ENCODE assay signal across 9 cellular contexts in the genomic region with DNA sequence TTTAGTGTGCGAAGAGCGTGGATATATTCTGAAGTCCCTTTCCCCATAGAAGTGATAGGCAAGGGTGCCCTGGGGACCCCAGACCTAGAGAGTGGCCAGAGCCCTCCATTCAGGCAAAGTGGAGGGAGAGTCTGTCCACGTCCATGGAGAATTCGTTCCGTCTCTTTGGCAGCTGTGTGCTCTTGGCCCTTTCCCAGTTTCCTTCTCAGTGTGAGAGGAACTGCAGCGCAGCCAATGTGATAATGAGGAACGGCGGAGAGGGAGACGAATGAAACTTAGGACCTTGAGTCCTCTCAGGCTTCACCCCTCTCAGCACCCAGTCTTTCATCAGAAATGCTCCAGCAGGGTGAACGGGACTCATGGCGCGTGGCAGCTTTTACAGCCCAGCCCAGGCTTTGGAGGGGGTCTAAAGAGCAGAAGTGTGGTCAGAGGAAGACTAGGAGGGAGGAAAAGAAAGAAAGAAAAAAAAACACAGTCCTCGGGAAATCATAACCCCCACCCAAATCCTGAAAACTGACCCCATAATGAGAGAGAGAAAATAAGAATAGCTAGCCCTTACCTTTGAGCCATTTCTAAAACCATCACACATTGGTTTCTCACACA.
DNase-seq lines count a peak whose midpoint lies in the region; ATAC-seq and TF ChIP-seq lines count a peak whose summit lies in the region.
"Had no signal": no experiment of that assay in that cellular context is flagged by ENCODE, and none has a peak within 500 bp of the region (broad histone marks: within the 10 kb centered on the region; RNA-seq: fewer than 3 reads in every experiment).

No MANE protein-coding gene starts in this region.

- DNase-seq in stimulated activated naive CD8-positive, alpha-beta T cell treated with anti-CD3 and anti-CD28 coated beads, Interleukin-15, Interleukin-2, amounts not matched to agents 100 U/mL and 50 U/mL, for 24 hours, result no peak
- DNase-seq in globus pallidus (ENCODE audit: low spot score) (peak; percentile 49), neural crest cell (ENCODE audit: low read depth, low spot score) (no peak), NCI-H2196 (lab: John Stamatoyannopoulos, UW; ENCODE audit: unreplicated experiment) (no peak), glomerular visceral epithelial cell (ENCODE audit: extremely low spot score) (no peak)
- DNase-seq in stimulated activated CD4-positive, alpha-beta T cell treated with anti-CD3 and anti-CD28 coated beads, Interleukin-4, amount 100 ng/mL, for 4 hours, result no peak
- no peak for DNase-seq in activated CD4-positive, alpha-beta T cell treated with anti-CD3 and anti-CD28 coated beads, Interleukin-2, amount 50 U/mL, for 48 hours

- peaks cover 30% of the 10 kb centered on the region for H3K36me3 Mint-ChIP-seq in stimulated activated naive CD8-positive, alpha-beta T cell treated with anti-CD3 and anti-CD28 coated beads, Interleukin-15, Interleukin-2, amounts not matched to agents 100 ng/mL and 50 ng/mL, for 24 hours (ENCODE audit: low read depth)
- H3K36me3 Mint-ChIP-seq in neural crest cell (ENCODE audit: low read depth), result peaks cover 11% of the 10 kb centered on the region

- no peaks in the 10 kb centered on the region for H3K27me3 Mint-ChIP-seq in stimulated activated naive CD8-positive, alpha-beta T cell treated with anti-CD3 and anti-CD28 coated beads, Interleukin-15, Interleukin-2, amounts not matched to agents 100 ng/mL and 50 ng/mL, for 24 hours
- no peaks in the 10 kb centered on the region for H3K27me3 Mint-ChIP-seq in neural crest cell (ENCODE audit: low read depth)
- H3K27me3 Mint-ChIP-seq: progenitor cell of endocrine pancreas had no signal

- no peak for ATAC-seq in stimulated activated naive CD8-positive, alpha-beta T cell treated with anti-CD3 and anti-CD28 coated beads, Interleukin-15, Interleukin-2, amounts not matched to agents 100 U/mL and 50 U/mL, for 24 hours

- H3K27ac Mint-ChIP-seq in stimulated activated naive CD8-positive, alpha-beta T cell treated with anti-CD3 and anti-CD28 coated beads, Interleukin-15, Interleukin-2, amounts not matched to agents 100 ng/mL and 50 ng/mL, for 24 hours, result peak overlapping the region; percentile 66
- H3K27ac Mint-ChIP-seq in neural crest cell (ENCODE audit: unreplicated experiment), result peak overlapping the region; percentile 35
- H3K27ac Mint-ChIP-seq: progenitor cell of endocrine pancreas had no signal

- H3K4me1 Mint-ChIP-seq in stimulated activated naive CD8-positive, alpha-beta T cell treated with anti-CD3 and anti-CD28 coated beads, Interleukin-15, Interleukin-2, amounts not matched to agents 100 ng/mL and 50 ng/mL, for 24 hours (ENCODE audit: low read depth), result peaks cover 32% of the 10 kb centered on the region
- H3K4me1 Mint-ChIP-seq in neural crest cell, result peaks cover 17% of the 10 kb centered on the region

- no peak overlapping the region for H3K4me3 Mint-ChIP-seq in stimulated activated naive CD8-positive, alpha-beta T cell treated with anti-CD3 and anti-CD28 coated beads, Interleukin-15, Interleukin-2, amounts not matched to agents 100 ng/mL and 50 ng/mL, for 24 hours
- no peak overlapping the region for H3K4me3 Mint-ChIP-seq in neural crest cell

- no peaks in the 10 kb centered on the region for H3K9me3 Mint-ChIP-seq in stimulated activated naive CD8-positive, alpha-beta T cell treated with anti-CD3 and anti-CD28 coated beads, Interleukin-15, Interleukin-2, amounts not matched to agents 100 ng/mL and 50 ng/mL, for 24 hours
- H3K9me3 Mint-ChIP-seq in neural crest cell, result no peaks in the 10 kb centered on the region

- no peak for TF ChIP-seq CTCF in neural crest cell (conservative IDR thresholded peaks at IDR 0.05)
